ENCODE assay signal across 8 cellular contexts in the genomic region with DNA sequence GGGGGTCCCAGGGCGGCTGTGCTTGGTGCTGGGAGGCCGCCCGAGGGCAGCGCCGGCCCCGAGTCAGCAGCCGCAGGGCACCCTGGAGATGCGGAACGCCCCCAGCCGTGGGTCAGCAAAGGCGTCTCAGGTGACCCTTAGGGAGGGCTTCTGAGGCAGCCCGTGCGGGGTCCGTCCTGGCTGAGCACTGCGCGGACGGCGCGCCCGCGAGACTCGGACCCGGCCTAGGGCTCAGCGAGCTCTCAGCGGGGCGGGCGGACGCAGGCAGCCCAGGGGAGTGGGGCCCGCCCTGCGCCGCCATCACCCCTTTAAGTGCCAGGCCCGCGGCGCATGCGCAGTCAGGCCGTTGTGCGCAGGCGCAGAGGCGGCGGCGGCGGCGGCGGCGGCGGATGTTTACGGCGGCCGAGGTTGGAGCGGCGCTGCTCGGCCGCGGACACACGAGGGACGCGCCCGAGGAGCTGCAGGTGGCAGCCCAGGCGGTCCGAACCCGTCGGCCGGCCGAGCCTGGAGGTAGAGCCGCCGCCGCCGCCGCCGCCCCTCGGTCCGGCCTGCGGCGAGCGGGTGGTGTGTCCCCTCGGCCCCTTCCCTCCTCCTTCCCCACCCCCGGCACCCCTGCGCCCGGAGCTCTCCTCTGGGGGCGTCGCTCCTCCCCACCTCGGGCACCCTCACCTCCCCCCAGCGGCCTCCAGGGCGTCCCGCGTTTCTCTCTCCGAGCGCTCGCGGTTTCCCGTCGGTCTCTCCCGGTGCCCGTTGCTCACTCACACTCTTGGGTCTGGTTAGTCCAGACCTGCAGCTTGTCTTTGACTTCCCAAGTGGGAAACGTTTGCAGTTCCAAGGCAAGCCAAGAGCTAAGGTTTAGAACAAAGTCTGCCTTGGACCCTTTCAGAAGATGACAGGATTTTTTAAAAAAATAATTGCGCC. TPM values are rescaled to one million over a fixed set of nuclear protein-coding genes. Genes with fewer than 3 reads are reported as not detected.
DNase-seq lines count a peak whose midpoint lies in the region; ATAC-seq and TF ChIP-seq lines count a peak whose summit lies in the region.

A gene (plus strand): TSS at position 388 of the 921 bp plus-strand sequence. CDS start 4,218 bp downstream, outside the sequence.

- H3K27me3 Mint-ChIP-seq in activated CD4-positive, alpha-beta T cell treated with anti-CD3 and anti-CD28 coated beads, Interleukin-2, amount 10 ng/mL, durations not matched to agents 24 days and 14 days, result peaks cover 13% of the 10 kb centered on the region

- H3K27ac ChIP-seq in coronary artery, result peak within 1 kb of the TSS; percentile 68 to 93

- H3K9me3 Mint-ChIP-seq in activated CD4-positive, alpha-beta T cell treated with anti-CD3 and anti-CD28 coated beads, Interleukin-2, amount 10 ng/mL, durations not matched to agents 24 days and 14 days, result no peaks in the 10 kb centered on the region

- DNase-seq in AG20443 (ENCODE audit: low spot score) (peak; percentile 99), NCI-H510A treated with DMSO at 0.1 percent for 48 hours (lab: John Stamatoyannopoulos, UW) (peak; percentile 70), coronary artery (ENCODE audit: low spot score) (peak; percentile 84), left kidney (ENCODE audit: low read depth, low spot score) (peak; percentile 96)
- peak; percentile 97 for DNase-seq in activated CD4-positive, alpha-beta T cell treated with anti-CD3 and anti-CD28 coated beads, Interleukin-2, amount 10 ng/mL, durations not matched to agents 24 days and 14 days
- DNase-seq in stimulated activated CD4-positive, alpha-beta T cell treated with anti-CD3 and anti-CD28 coated beads, Interleukin-2, amount 100 ng/mL, for 24 hours, result peak; percentile 85 to 88

- ATAC-seq in HG03378 (IDR thresholded peaks at IDR 0.05; ENCODE audit: unreplicated experiment), result peak; percentile 51

- intact Hi-C loops in activated CD4-positive, alpha-beta T cell treated with anti-CD3 and anti-CD28 coated beads, Interleukin-2, amount 10 ng/mL, durations not matched to agents 24 days and 14 days (cut with micrococcal nuclease), result no loop called here

- H3K4me3 Mint-ChIP-seq in activated CD4-positive, alpha-beta T cell treated with anti-CD3 and anti-CD28 coated beads, Interleukin-2, amount 10 ng/mL, durations not matched to agents 24 days and 14 days, result peak within 1 kb of the TSS; percentile 80

- peak within 1 kb of the TSS; percentile 93 for H3K4me3 ChIP-seq in coronary artery

- no peak for TF ChIP-seq CTCF in coronary artery (IDR thresholded peaks at IDR 0.05)

- peak; percentile 81 for TF ChIP-seq POLR2A in GM19099 (IDR thresholded peaks at IDR 0.05; ENCODE audit: extremely low read depth, insufficient read length, low read depth)

- peaks cover 13% of the 10 kb centered on the region for H3K36me3 Mint-ChIP-seq in activated CD4-positive, alpha-beta T cell treated with anti-CD3 and anti-CD28 coated beads, Interleukin-2, amount 10 ng/mL, durations not matched to agents 24 days and 14 days (ENCODE audit: low read depth)

- peaks cover 44% of the 10 kb centered on the region for H3K4me1 Mint-ChIP-seq in activated CD4-positive, alpha-beta T cell treated with anti-CD3 and anti-CD28 coated beads, Interleukin-2, amount 10 ng/mL, durations not matched to agents 24 days and 14 days

- peak within 1 kb of the TSS; percentile 89 for H3K27ac Mint-ChIP-seq in activated CD4-positive, alpha-beta T cell treated with anti-CD3 and anti-CD28 coated beads, Interleukin-2, amount 10 ng/mL, durations not matched to agents 24 days and 14 days

RNA-seq across cellular contexts. Expression of the gene that starts here (rescaled TPM):
- total RNA-seq in activated CD4-positive, alpha-beta T cell treated with anti-CD3 and anti-CD28 coated beads, Interleukin-2, amount 10 ng/mL, durations not matched to agents 24 days and 14 days, result 34.6 TPM in 2 replicates

Comparison
In these comparisons a context has a peak if more than half of its experiments do, and no peak if none do; other contexts are left out.
1. Peak in every context shown above with its lines: DNase-seq, ATAC-seq, H3K4me3 ChIP-seq and H3K27ac ChIP-seq.